Comparison of ENCODE assay signal across 1 cellular context in the genomic region with DNA sequence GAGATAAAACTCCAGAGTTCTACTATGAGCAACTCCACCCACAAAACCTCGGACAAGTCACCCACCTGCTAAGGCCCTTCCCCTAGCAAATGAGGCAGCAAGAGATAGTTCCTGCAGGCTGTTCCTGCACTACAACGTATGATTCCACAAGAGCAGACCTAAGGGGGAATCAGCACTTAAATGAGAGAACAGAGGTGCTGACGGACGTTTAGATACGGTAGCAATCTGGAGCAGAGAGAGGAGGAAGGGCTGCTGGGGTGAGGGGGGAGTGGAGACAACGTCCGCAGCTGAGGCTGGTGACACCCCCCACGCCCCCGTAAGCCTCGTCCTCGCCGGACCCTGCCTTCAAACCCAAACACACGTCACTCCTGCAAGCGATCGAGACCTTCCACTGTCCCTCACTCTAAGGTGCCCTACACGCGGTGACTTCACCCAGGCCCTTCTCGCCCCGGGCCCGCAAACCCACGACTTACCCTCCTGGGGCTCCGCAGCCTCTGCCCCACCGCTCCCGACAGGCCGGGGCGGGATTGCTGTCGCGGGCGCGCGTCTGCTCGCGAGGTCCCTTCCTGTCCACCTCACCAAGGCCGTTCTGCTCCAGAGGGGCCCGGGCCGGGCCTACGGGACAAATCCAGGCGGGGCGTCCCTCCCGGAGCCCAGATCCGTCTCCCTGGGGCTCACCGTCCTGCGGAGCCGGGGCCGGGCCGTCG.
TF ChIP-seq lines count a peak whose summit lies in the region.

No MANE protein-coding gene starts in this region.

TF ChIP-seq in HepG2, 621 proteins besides CTCF, POLR2A, EP300 and RAD21 (continued from another document and continues in another):
- TF ChIP-seq, protein P1, sequence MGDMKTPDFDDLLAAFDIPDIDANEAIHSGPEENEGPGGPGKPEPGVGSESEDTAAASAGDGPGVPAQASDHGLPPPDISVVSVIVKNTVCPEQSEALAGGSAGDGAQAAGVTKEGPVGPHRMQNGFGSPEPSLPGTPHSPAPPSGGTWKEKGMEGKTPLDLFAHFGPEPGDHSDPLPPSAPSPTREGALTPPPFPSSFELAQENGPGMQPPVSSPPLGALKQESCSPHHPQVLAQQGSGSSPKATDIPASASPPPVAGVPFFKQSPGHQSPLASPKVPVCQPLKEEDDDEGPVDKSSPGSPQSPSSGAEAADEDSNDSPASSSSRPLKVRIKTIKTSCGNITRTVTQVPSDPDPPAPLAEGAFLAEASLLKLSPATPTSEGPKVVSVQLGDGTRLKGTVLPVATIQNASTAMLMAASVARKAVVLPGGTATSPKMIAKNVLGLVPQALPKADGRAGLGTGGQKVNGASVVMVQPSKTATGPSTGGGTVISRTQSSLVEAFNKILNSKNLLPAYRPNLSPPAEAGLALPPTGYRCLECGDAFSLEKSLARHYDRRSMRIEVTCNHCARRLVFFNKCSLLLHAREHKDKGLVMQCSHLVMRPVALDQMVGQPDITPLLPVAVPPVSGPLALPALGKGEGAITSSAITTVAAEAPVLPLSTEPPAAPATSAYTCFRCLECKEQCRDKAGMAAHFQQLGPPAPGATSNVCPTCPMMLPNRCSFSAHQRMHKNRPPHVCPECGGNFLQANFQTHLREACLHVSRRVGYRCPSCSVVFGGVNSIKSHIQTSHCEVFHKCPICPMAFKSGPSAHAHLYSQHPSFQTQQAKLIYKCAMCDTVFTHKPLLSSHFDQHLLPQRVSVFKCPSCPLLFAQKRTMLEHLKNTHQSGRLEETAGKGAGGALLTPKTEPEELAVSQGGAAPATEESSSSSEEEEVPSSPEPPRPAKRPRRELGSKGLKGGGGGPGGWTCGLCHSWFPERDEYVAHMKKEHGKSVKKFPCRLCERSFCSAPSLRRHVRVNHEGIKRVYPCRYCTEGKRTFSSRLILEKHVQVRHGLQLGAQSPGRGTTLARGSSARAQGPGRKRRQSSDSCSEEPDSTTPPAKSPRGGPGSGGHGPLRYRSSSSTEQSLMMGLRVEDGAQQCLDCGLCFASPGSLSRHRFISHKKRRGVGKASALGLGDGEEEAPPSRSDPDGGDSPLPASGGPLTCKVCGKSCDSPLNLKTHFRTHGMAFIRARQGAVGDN (CRISPR knock-in tag; IDR thresholded peaks at IDR 0.05): peak; percentile 71
- no peak for TF ChIP-seq ZSCAN9 (CRISPR knock-in tag; IDR thresholded peaks at IDR 0.05; ENCODE audit: borderline replicate concordance)
- TF ChIP-seq REXO4 (CRISPR knock-in tag; IDR thresholded peaks at IDR 0.05; ENCODE audit: borderline replicate concordance): no peak
- TF ChIP-seq RXRB (CRISPR knock-in tag; IDR thresholded peaks at IDR 0.05; ENCODE audit: borderline replicate concordance): no peak
- no peak for TF ChIP-seq PHF21A (CRISPR knock-in tag; IDR thresholded peaks at IDR 0.05)
- TF ChIP-seq, protein P2, sequence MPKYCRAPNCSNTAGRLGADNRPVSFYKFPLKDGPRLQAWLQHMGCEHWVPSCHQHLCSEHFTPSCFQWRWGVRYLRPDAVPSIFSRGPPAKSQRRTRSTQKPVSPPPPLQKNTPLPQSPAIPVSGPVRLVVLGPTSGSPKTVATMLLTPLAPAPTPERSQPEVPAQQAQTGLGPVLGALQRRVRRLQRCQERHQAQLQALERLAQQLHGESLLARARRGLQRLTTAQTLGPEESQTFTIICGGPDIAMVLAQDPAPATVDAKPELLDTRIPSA (CRISPR knock-in tag; IDR thresholded peaks at IDR 0.05; ENCODE audit: borderline replicate concordance): no peak
- TF ChIP-seq, protein P3, sequence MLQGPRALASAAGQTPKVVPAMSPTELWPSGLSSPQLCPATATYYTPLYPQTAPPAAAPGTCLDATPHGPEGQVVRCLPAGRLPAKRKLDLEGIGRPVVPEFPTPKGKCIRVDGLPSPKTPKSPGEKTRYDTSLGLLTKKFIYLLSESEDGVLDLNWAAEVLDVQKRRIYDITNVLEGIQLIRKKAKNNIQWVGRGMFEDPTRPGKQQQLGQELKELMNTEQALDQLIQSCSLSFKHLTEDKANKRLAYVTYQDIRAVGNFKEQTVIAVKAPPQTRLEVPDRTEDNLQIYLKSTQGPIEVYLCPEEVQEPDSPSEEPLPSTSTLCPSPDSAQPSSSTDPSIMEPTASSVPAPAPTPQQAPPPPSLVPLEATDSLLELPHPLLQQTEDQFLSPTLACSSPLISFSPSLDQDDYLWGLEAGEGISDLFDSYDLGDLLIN (CRISPR knock-in tag; IDR thresholded peaks at IDR 0.05; ENCODE audit: borderline replicate concordance): no peak
- TF ChIP-seq ZNF253 (CRISPR knock-in tag; IDR thresholded peaks at IDR 0.05; ENCODE audit: borderline replicate concordance): no peak
- TF ChIP-seq, protein P4, sequence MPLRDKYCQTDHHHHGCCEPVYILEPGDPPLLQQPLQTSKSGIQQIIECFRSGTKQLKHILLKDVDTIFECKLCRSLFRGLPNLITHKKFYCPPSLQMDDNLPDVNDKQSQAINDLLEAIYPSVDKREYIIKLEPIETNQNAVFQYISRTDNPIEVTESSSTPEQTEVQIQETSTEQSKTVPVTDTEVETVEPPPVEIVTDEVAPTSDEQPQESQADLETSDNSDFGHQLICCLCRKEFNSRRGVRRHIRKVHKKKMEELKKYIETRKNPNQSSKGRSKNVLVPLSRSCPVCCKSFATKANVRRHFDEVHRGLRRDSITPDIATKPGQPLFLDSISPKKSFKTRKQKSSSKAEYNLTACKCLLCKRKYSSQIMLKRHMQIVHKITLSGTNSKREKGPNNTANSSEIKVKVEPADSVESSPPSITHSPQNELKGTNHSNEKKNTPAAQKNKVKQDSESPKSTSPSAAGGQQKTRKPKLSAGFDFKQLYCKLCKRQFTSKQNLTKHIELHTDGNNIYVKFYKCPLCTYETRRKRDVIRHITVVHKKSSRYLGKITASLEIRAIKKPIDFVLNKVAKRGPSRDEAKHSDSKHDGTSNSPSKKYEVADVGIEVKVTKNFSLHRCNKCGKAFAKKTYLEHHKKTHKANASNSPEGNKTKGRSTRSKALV (CRISPR knock-in tag; IDR thresholded peaks at IDR 0.05): no peak
- no peak for TF ChIP-seq ZNF550 (CRISPR knock-in tag; IDR thresholded peaks at IDR 0.05; ENCODE audit: borderline replicate concordance)
- no peak for TF ChIP-seq ZNF331 (CRISPR knock-in tag; IDR thresholded peaks at IDR 0.05)
- TF ChIP-seq, protein P5, sequence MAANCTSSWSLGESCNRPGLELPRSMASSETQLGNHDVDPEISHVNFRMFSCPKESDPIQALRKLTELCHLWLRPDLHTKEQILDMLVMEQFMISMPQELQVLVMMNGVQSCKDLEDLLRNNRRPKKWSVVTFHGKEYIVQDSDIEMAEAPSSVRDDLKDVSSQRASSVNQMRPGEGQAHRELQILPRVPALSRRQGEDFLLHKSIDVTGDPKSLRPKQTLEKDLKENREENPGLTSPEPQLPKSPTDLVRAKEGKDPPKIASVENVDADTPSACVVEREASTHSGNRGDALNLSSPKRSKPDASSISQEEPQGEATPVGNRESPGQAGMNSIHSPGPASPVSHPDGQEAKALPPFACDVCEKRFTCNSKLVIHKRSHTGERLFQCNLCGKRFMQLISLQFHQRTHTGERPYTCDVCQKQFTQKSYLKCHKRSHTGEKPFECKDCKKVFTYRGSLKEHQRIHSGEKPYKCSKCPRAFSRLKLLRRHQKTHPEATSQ (CRISPR knock-in tag; IDR thresholded peaks at IDR 0.05; ENCODE audit: borderline replicate concordance): no peak
- no peak for TF ChIP-seq SP5 (CRISPR knock-in tag; IDR thresholded peaks at IDR 0.05; ENCODE audit: borderline replicate concordance, low read depth)
- TF ChIP-seq ZNF674 (CRISPR knock-in tag; IDR thresholded peaks at IDR 0.05; ENCODE audit: low read depth): no peak
- TF ChIP-seq, protein P6, sequence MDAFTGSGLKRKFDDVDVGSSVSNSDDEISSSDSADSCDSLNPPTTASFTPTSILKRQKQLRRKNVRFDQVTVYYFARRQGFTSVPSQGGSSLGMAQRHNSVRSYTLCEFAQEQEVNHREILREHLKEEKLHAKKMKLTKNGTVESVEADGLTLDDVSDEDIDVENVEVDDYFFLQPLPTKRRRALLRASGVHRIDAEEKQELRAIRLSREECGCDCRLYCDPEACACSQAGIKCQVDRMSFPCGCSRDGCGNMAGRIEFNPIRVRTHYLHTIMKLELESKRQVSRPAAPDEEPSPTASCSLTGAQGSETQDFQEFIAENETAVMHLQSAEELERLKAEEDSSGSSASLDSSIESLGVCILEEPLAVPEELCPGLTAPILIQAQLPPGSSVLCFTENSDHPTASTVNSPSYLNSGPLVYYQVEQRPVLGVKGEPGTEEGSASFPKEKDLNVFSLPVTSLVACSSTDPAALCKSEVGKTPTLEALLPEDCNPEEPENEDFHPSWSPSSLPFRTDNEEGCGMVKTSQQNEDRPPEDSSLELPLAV (CRISPR knock-in tag; conservative IDR thresholded peaks at IDR 0.05; ENCODE audit: low read depth): no peak
- TF ChIP-seq, protein P7, sequence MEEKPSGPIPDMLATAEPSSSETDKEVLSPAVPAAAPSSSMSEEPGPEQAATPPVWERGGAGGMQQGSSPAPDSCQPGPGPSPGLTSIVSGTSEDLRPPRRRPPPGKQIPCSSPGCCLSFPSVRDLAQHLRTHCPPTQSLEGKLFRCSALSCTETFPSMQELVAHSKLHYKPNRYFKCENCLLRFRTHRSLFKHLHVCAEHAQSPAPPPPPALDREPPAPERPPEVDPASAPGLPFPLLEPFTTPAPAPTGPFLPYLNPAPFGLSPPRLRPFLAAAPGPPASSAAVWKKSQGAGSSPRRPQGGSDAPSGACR (CRISPR knock-in tag; IDR thresholded peaks at IDR 0.05): no peak
- TF ChIP-seq ZBTB7A (CRISPR knock-in tag; IDR thresholded peaks at IDR 0.05): no peak
- no peak for TF ChIP-seq PHF20 (CRISPR knock-in tag; IDR thresholded peaks at IDR 0.05)
- TF ChIP-seq, protein P8, sequence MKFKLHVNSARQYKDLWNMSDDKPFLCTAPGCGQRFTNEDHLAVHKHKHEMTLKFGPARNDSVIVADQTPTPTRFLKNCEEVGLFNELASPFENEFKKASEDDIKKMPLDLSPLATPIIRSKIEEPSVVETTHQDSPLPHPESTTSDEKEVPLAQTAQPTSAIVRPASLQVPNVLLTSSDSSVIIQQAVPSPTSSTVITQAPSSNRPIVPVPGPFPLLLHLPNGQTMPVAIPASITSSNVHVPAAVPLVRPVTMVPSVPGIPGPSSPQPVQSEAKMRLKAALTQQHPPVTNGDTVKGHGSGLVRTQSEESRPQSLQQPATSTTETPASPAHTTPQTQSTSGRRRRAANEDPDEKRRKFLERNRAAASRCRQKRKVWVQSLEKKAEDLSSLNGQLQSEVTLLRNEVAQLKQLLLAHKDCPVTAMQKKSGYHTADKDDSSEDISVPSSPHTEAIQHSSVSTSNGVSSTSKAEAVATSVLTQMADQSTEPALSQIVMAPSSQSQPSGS (CRISPR knock-in tag; IDR thresholded peaks at IDR 0.05): no peak
- TF ChIP-seq, protein P9, sequence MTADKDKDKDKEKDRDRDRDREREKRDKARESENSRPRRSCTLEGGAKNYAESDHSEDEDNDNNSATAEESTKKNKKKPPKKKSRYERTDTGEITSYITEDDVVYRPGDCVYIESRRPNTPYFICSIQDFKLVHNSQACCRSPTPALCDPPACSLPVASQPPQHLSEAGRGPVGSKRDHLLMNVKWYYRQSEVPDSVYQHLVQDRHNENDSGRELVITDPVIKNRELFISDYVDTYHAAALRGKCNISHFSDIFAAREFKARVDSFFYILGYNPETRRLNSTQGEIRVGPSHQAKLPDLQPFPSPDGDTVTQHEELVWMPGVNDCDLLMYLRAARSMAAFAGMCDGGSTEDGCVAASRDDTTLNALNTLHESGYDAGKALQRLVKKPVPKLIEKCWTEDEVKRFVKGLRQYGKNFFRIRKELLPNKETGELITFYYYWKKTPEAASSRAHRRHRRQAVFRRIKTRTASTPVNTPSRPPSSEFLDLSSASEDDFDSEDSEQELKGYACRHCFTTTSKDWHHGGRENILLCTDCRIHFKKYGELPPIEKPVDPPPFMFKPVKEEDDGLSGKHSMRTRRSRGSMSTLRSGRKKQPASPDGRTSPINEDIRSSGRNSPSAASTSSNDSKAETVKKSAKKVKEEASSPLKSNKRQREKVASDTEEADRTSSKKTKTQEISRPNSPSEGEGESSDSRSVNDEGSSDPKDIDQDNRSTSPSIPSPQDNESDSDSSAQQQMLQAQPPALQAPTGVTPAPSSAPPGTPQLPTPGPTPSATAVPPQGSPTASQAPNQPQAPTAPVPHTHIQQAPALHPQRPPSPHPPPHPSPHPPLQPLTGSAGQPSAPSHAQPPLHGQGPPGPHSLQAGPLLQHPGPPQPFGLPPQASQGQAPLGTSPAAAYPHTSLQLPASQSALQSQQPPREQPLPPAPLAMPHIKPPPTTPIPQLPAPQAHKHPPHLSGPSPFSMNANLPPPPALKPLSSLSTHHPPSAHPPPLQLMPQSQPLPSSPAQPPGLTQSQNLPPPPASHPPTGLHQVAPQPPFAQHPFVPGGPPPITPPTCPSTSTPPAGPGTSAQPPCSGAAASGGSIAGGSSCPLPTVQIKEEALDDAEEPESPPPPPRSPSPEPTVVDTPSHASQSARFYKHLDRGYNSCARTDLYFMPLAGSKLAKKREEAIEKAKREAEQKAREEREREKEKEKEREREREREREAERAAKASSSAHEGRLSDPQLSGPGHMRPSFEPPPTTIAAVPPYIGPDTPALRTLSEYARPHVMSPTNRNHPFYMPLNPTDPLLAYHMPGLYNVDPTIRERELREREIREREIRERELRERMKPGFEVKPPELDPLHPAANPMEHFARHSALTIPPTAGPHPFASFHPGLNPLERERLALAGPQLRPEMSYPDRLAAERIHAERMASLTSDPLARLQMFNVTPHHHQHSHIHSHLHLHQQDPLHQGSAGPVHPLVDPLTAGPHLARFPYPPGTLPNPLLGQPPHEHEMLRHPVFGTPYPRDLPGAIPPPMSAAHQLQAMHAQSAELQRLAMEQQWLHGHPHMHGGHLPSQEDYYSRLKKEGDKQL (CRISPR knock-in tag; IDR thresholded peaks at IDR 0.05; ENCODE audit: low read depth): no peak
- no peak for TF ChIP-seq TAF15 (IDR thresholded peaks at IDR 0.05; ENCODE audit: low read depth, low read length, poor library complexity, severe bottlenecking)
- TF ChIP-seq, protein P10, sequence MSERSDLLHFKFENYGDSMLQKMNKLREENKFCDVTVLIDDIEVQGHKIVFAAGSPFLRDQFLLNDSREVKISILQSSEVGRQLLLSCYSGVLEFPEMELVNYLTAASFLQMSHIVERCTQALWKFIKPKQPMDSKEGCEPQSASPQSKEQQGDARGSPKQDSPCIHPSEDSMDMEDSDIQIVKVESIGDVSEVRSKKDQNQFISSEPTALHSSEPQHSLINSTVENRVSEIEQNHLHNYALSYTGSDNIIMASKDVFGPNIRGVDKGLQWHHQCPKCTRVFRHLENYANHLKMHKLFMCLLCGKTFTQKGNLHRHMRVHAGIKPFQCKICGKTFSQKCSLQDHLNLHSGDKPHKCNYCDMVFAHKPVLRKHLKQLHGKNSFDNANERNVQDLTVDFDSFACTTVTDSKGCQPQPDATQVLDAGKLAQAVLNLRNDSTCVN (CRISPR knock-in tag; IDR thresholded peaks at IDR 0.05; ENCODE audit: borderline replicate concordance): no peak; the same call in 1 of the 2 replicates
- TF ChIP-seq, protein P11, sequence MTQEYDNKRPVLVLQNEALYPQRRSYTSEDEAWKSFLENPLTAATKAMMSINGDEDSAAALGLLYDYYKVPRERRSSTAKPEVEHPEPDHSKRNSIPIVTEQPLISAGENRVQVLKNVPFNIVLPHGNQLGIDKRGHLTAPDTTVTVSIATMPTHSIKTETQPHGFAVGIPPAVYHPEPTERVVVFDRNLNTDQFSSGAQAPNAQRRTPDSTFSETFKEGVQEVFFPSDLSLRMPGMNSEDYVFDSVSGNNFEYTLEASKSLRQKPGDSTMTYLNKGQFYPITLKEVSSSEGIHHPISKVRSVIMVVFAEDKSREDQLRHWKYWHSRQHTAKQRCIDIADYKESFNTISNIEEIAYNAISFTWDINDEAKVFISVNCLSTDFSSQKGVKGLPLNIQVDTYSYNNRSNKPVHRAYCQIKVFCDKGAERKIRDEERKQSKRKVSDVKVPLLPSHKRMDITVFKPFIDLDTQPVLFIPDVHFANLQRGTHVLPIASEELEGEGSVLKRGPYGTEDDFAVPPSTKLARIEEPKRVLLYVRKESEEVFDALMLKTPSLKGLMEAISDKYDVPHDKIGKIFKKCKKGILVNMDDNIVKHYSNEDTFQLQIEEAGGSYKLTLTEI (CRISPR knock-in tag; conservative IDR thresholded peaks at IDR 0.05): no peak
- TF ChIP-seq ZNF343 (CRISPR knock-in tag; IDR thresholded peaks at IDR 0.05): no peak
- no peak; the same call in 1 of the 2 replicates for TF ChIP-seq ZNF777 (CRISPR knock-in tag; IDR thresholded peaks at IDR 0.05)
- TF ChIP-seq THAP11 (CRISPR knock-in tag; IDR thresholded peaks at IDR 0.05): no peak
- no peak for TF ChIP-seq KDM1A (CRISPR knock-in tag; IDR thresholded peaks at IDR 0.05)
- no peak for TF ChIP-seq ZSCAN30 (CRISPR knock-in tag; IDR thresholded peaks at IDR 0.05)
